Comparison of ENCODE assay signal across 1 cellular context in genomic region chr10:74824184-74825032, GRCh38.
A peak's percentile ranks its signal among the peaks of the same experiment; 100 is the strongest.
TF ChIP-seq lines count a peak whose summit lies in the region.

No MANE protein-coding gene starts in this region.

TF ChIP-seq in GM12878, 131 proteins besides CTCF, POLR2A, EP300 and RAD21:
- TF ChIP-seq ZNF687 (IDR thresholded peaks at IDR 0.05) (peak; percentile 50; the same call in 1 of the 2 replicates), MEF2A (IDR thresholded peaks at IDR 0.05; ENCODE audit: insufficient read depth, low read depth, low read length) (no peak), FOXK2 (IDR thresholded peaks at IDR 0.05) (no peak), YY1 (IDR thresholded peaks at IDR 0.05; ENCODE audit: low read depth, low read length) (peak; percentile 82), MYC (IDR thresholded peaks at IDR 0.05; ENCODE audit: insufficient read depth, insufficient read length, insufficient replicate concordance, low read length, severe bottlenecking) (peak; percentile 37), EED (IDR thresholded peaks at IDR 0.05; ENCODE audit: low read depth) (peak; percentile 5; the same call in 1 of the 2 replicates), RELB (IDR thresholded peaks at IDR 0.05; ENCODE audit: low read depth) (no peak), IKZF1 (conservative IDR thresholded peaks at IDR 0.05) (peak; percentile 55), LARP7 (IDR thresholded peaks at IDR 0.05) (peak; percentile 35; the same call in 1 of the 2 replicates), CHD2 (IDR thresholded peaks at IDR 0.05; ENCODE audit: borderline replicate concordance, low read depth, low read length) (peak; percentile 29; the same call in 1 of the 2 replicates), MTA2 (IDR thresholded peaks at IDR 0.05; ENCODE audit: low read depth) (peak; percentile 22; the same call in 1 of the 2 replicates), TAF1 (IDR thresholded peaks at IDR 0.05; ENCODE audit: borderline replicate concordance, low read depth, low read length) (no peak), NBN (IDR thresholded peaks at IDR 0.05) (0 out of 2 replicates have a peak, but pooled peaks have one; percentile 19)
TF ChIP-seq in GM12878: peak in this region for 9.
